In genomic region chr11:128458316-128458715, GRCh38 we compare ENCODE assay signal across 16 cellular contexts.
DNase-seq lines count a peak whose midpoint lies in the region; ATAC-seq and TF ChIP-seq lines count a peak whose summit lies in the region.
"Had no signal": no experiment of that assay in that cellular context is flagged by ENCODE, and none has a peak within 500 bp of the region (broad histone marks: within the 10 kb centered on the region; RNA-seq: fewer than 3 reads in every experiment).

No MANE protein-coding gene starts in this region.

- H3K27ac Mint-ChIP-seq in activated naive CD8-positive, alpha-beta T cell, result peak overlapping the region; percentile 91
- no peak overlapping the region for H3K27ac Mint-ChIP-seq in activated naive CD8-positive, alpha-beta T cell treated with anti-CD3 and anti-CD28 coated beads, Interleukin-2, amount 50 U/mL, for 24 hours
- peak overlapping the region; percentile 22 for H3K27ac Mint-ChIP-seq in activated CD8-positive, alpha-beta T cell treated with anti-CD3 and anti-CD28 coated beads for 36 hours
- H3K27ac Mint-ChIP-seq: GM23338 had no signal

- WGBS in thymus, result 94% methylated on average over 5 of the region's 5 CpGs

- no peak overlapping the region for H3K4me3 ChIP-seq in thymus (ENCODE audit: low read length)
- H3K4me3 ChIP-seq: colonic mucosa, GM23338, right lobe of liver had no signal

- no peak for TF ChIP-seq CTCF in activated CD8-positive, alpha-beta T cell treated with anti-CD3 and anti-CD28 coated beads for 36 hours (IDR thresholded peaks at IDR 0.05)
- TF ChIP-seq CTCF in foreskin keratinocyte (conservative IDR thresholded peaks at IDR 0.05), result no peak

- H3K27me3 Mint-ChIP-seq in activated naive CD8-positive, alpha-beta T cell, result no peaks in the 10 kb centered on the region
- no peaks in the 10 kb centered on the region for H3K27me3 Mint-ChIP-seq in activated naive CD8-positive, alpha-beta T cell treated with anti-CD3 and anti-CD28 coated beads, Interleukin-2, amount 50 U/mL, for 24 hours
- no peaks in the 10 kb centered on the region for H3K27me3 Mint-ChIP-seq in activated CD8-positive, alpha-beta T cell treated with anti-CD3 and anti-CD28 coated beads for 36 hours

- no peaks in the 10 kb centered on the region for H3K9me3 ChIP-seq in thymus (ENCODE audit: control insufficient read depth)
- H3K9me3 ChIP-seq: BE2C, colonic mucosa, right lobe of liver had no signal

- DNase-seq in activated naive CD8-positive, alpha-beta T cell treated with anti-CD3 and anti-CD28 coated beads, Interleukin-2, amount 50 U/mL, for 24 hours, result no peak
- DNase-seq in activated CD8-positive, alpha-beta T cell treated with anti-CD3 and anti-CD28 coated beads for 36 hours, result no peak
- DNase-seq in foreskin keratinocyte, result peak; percentile 75 to 81
- no peak for DNase-seq in LoVo (ENCODE audit: low spot score)
- DNase-seq in SW480 (ENCODE audit: low spot score), result no peak
- DNase-seq: BE2C; colonic mucosa; islet precursor cell; NCI-H1417 treated with DMSO at 0.1 percent for 48 hours; right lobe of liver; RPMI8226; stimulated activated naive CD4-positive, alpha-beta T cell had no signal

- H3K4me3 Mint-ChIP-seq in activated naive CD8-positive, alpha-beta T cell, result no peak overlapping the region
- H3K4me3 Mint-ChIP-seq in activated naive CD8-positive, alpha-beta T cell treated with anti-CD3 and anti-CD28 coated beads, Interleukin-2, amount 50 U/mL, for 24 hours, result no peak overlapping the region
- H3K4me3 Mint-ChIP-seq in activated CD8-positive, alpha-beta T cell treated with anti-CD3 and anti-CD28 coated beads for 36 hours, result no peak overlapping the region
- H3K4me3 Mint-ChIP-seq: GM23338 had no signal

- H3K27me3 ChIP-seq in foreskin keratinocyte, result no peaks in the 10 kb centered on the region
- H3K27me3 ChIP-seq in thymus (ENCODE audit: control insufficient read depth, insufficient read depth), result no peaks in the 10 kb centered on the region
- H3K27me3 ChIP-seq: BE2C, colonic mucosa, right lobe of liver had no signal

- no peaks in the 10 kb centered on the region for H3K9me3 Mint-ChIP-seq in activated naive CD8-positive, alpha-beta T cell (ENCODE audit: low read depth)
- no peaks in the 10 kb centered on the region for H3K9me3 Mint-ChIP-seq in activated naive CD8-positive, alpha-beta T cell treated with anti-CD3 and anti-CD28 coated beads, Interleukin-2, amount 50 U/mL, for 24 hours
- H3K9me3 Mint-ChIP-seq in activated CD8-positive, alpha-beta T cell treated with anti-CD3 and anti-CD28 coated beads for 36 hours, result no peaks in the 10 kb centered on the region
- H3K9me3 Mint-ChIP-seq: GM23338 had no signal

- POLR2A ChIA-PET in activated CD8-positive, alpha-beta T cell treated with anti-CD3 and anti-CD28 coated beads for 36 hours (lab: Charles Lee), result interaction anchor here (1.0 to 2.7 kb wide), 8 partner anchors 8 to 156 kb away, joined by 3 to 10 read pairs (median 4); no protein-coding TSS in a partner anchor

- H3K4me1 ChIP-seq in foreskin keratinocyte (peaks cover 16% of the 10 kb centered on the region), thymus (ENCODE audit: control insufficient read depth, insufficient read depth, low read length) (peaks cover 22% of the 10 kb centered on the region)

- H3K27ac ChIP-seq in foreskin keratinocyte (no peak overlapping the region), thymus (ENCODE audit: low read depth) (peak overlapping the region; percentile 31)
- H3K27ac ChIP-seq: colonic mucosa, right lobe of liver had no signal

- H3K4me1 Mint-ChIP-seq in activated naive CD8-positive, alpha-beta T cell (ENCODE audit: low read depth), result peaks cover 85% of the 10 kb centered on the region
- H3K4me1 Mint-ChIP-seq in activated naive CD8-positive, alpha-beta T cell treated with anti-CD3 and anti-CD28 coated beads, Interleukin-2, amount 50 U/mL, for 24 hours, result peaks cover 74% of the 10 kb centered on the region
- peaks cover 76% of the 10 kb centered on the region for H3K4me1 Mint-ChIP-seq in activated CD8-positive, alpha-beta T cell treated with anti-CD3 and anti-CD28 coated beads for 36 hours (ENCODE audit: low read depth)
- H3K4me1 Mint-ChIP-seq: GM23338 had no signal

- H3K36me3 ChIP-seq in thymus (ENCODE audit: control insufficient read depth, insufficient read depth), result peaks cover 67% of the 10 kb centered on the region
- H3K36me3 ChIP-seq: BE2C, colonic mucosa had no signal

- no peak for ATAC-seq in activated naive CD8-positive, alpha-beta T cell treated with anti-CD3 and anti-CD28 coated beads, Interleukin-2, amount 50 U/mL, for 24 hours
- ATAC-seq in activated CD8-positive, alpha-beta T cell treated with anti-CD3 and anti-CD28 coated beads for 36 hours, result no peak
- ATAC-seq in foreskin keratinocyte (no peak), GM19035 (IDR thresholded peaks at IDR 0.05; ENCODE audit: unreplicated experiment) (no peak)
- ATAC-seq: GM23338 had no signal

- peaks cover 61% of the 10 kb centered on the region for H3K36me3 Mint-ChIP-seq in activated naive CD8-positive, alpha-beta T cell
- H3K36me3 Mint-ChIP-seq in activated naive CD8-positive, alpha-beta T cell treated with anti-CD3 and anti-CD28 coated beads, Interleukin-2, amount 50 U/mL, for 24 hours (ENCODE audit: low read depth), result peaks cover 87% of the 10 kb centered on the region
- H3K36me3 Mint-ChIP-seq in activated CD8-positive, alpha-beta T cell treated with anti-CD3 and anti-CD28 coated beads for 36 hours (ENCODE audit: low read depth), result peaks cover 88% of the 10 kb centered on the region

- CTCF ChIA-PET in activated CD8-positive, alpha-beta T cell treated with anti-CD3 and anti-CD28 coated beads for 36 hours (lab: Charles Lee), result interaction anchor here (1.2 to 2.2 kb wide), 5 partner anchors 9 to 299 kb away, joined by 3 to 9 read pairs (median 4); no protein-coding TSS in a partner anchor

- intact Hi-C loops in activated CD8-positive, alpha-beta T cell treated with anti-CD3 and anti-CD28 coated beads for 36 hours (cut with micrococcal nuclease), result no loop called here

Comparison
In these comparisons a context has a peak if more than half of its experiments do, and no peak if none do; other contexts are left out.
1. DNase-seq: peak in foreskin keratinocyte (2 of 2); none in activated naive CD8-positive, alpha-beta T cell treated with anti-CD3 and anti-CD28 coated beads, Interleukin-2, amount 50 U/mL, for 24 hours (single experiment), activated CD8-positive, alpha-beta T cell treated with anti-CD3 and anti-CD28 coated beads for 36 hours (single experiment), LoVo (single experiment) and SW480 (single experiment).